11 cellular contexts compared by ENCODE assay signal in the genomic region with DNA sequence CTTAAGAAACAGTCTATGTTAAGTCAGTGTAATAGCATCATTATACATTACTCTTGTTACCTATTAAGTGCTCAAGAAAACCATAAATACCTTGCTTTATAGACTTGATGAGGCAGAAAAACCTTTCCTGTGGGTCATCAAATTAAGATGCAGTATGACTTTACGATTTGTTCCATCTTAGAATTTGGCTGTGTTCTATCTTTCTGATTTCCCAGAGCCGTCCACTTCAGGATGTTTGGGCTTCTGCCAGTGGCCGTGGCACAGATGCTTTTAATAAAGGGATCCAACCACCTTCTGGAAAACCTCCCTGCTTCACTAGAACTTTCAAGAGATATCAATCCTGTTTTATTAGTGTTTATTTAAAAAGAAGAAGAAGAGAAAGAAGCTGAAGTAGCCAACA.
DNase-seq lines count a peak whose midpoint lies in the region; ATAC-seq and TF ChIP-seq lines count a peak whose summit lies in the region.
"Had no signal": no experiment of that assay in that cellular context is flagged by ENCODE, and none has a peak within 500 bp of the region (broad histone marks: within the 10 kb centered on the region; RNA-seq: fewer than 3 reads in every experiment).

No MANE protein-coding gene starts in this region.

- no peaks in the 10 kb centered on the region for H3K4me1 Mint-ChIP-seq in natural killer cell
- no peaks in the 10 kb centered on the region for H3K4me1 Mint-ChIP-seq in activated naive CD4-positive, alpha-beta T cell treated with anti-CD3 and anti-CD28 coated beads, Interleukin-2, amount 10 ng/mL, durations not matched to agents 7 days and 5 days
- H3K4me1 Mint-ChIP-seq: stimulated activated effector memory CD8-positive, alpha-beta T cell treated with anti-CD3 and anti-CD28 coated beads, Interleukin-12 subunit alpha, Interleukin-12 subunit beta, amount 100 ng/mL, for 72 hours had no signal

- H3K4me3 ChIP-seq in SJCRH30 = no peak overlapping the region
- H3K4me3 ChIP-seq in foreskin fibroblast (ENCODE audit: low read depth in 1 of 2, low read length in 2 of 2) = no peak overlapping the region
- H3K4me3 ChIP-seq in skeletal muscle cell (ENCODE audit: low read depth, low read length) = no peak overlapping the region

- CTCF ChIA-PET in activated naive CD4-positive, alpha-beta T cell treated with anti-CD3 and anti-CD28 coated beads, Interleukin-2, amount 10 ng/mL, durations not matched to agents 7 days and 5 days (lab: Charles Lee) = interaction anchor here (1.2 kb wide), 1 partner anchor 13 kb away, joined by 3 read pairs; no protein-coding TSS in a partner anchor

- H3K27ac ChIP-seq in SJCRH30 = peak overlapping the region; percentile 67

- H3K36me3 Mint-ChIP-seq in natural killer cell = no peaks in the 10 kb centered on the region
- no peaks in the 10 kb centered on the region for H3K36me3 Mint-ChIP-seq in activated naive CD4-positive, alpha-beta T cell treated with anti-CD3 and anti-CD28 coated beads, Interleukin-2, amount 10 ng/mL, durations not matched to agents 7 days and 5 days
- H3K36me3 Mint-ChIP-seq: brain; stimulated activated effector memory CD8-positive, alpha-beta T cell treated with anti-CD3 and anti-CD28 coated beads, Interleukin-12 subunit alpha, Interleukin-12 subunit beta, amount 100 ng/mL, for 72 hours had no signal

- no peaks in the 10 kb centered on the region for H3K27me3 ChIP-seq in SJCRH30

- DNase-seq in EH (ENCODE audit: low read depth) = peak; percentile 94
- DNase-seq in SJCRH30 = peak in 1 of 2 experiments; percentile 22
- DNase-seq in foreskin fibroblast = peak; percentile 81 to 92
- DNase-seq in skeletal muscle cell (ENCODE audit: low read depth) = peak; percentile 83
- no peak for DNase-seq in natural killer cell
- DNase-seq in SKM-1 (lab: John Stamatoyannopoulos, UW; ENCODE audit: unreplicated experiment) = no peak
- no peak for DNase-seq in stimulated activated naive CD4-positive, alpha-beta T cell treated with Interleukin-2 at 50 U/mL for 16 hours (lab: John Stamatoyannopoulos, UW)
- no peak for DNase-seq in activated naive CD4-positive, alpha-beta T cell treated with anti-CD3 and anti-CD28 coated beads, Interleukin-2, amount 10 ng/mL, durations not matched to agents 7 days and 5 days
- DNase-seq: activated T-cell treated with anti-CD3 and anti-CD28 coated beads for 4 hours had no signal

- no peaks in the 10 kb centered on the region for H3K36me3 ChIP-seq in SJCRH30

- intact Hi-C loops in natural killer cell (cut with micrococcal nuclease) = no loop called here

- no peak overlapping the region for H3K27ac Mint-ChIP-seq in natural killer cell
- no peak overlapping the region for H3K27ac Mint-ChIP-seq in activated naive CD4-positive, alpha-beta T cell treated with anti-CD3 and anti-CD28 coated beads, Interleukin-2, amount 10 ng/mL, durations not matched to agents 7 days and 5 days
- H3K27ac Mint-ChIP-seq: stimulated activated effector memory CD8-positive, alpha-beta T cell treated with anti-CD3 and anti-CD28 coated beads, Interleukin-12 subunit alpha, Interleukin-12 subunit beta, amount 100 ng/mL, for 72 hours had no signal

- H3K4me3 Mint-ChIP-seq in natural killer cell = no peak overlapping the region
- no peak overlapping the region for H3K4me3 Mint-ChIP-seq in activated naive CD4-positive, alpha-beta T cell treated with anti-CD3 and anti-CD28 coated beads, Interleukin-2, amount 10 ng/mL, durations not matched to agents 7 days and 5 days
- H3K4me3 Mint-ChIP-seq: stimulated activated effector memory CD8-positive, alpha-beta T cell treated with anti-CD3 and anti-CD28 coated beads, Interleukin-12 subunit alpha, Interleukin-12 subunit beta, amount 100 ng/mL, for 72 hours had no signal

- no peak for ATAC-seq in natural killer cell

- no peaks in the 10 kb centered on the region for H3K9me3 ChIP-seq in SJCRH30 (replicated peaks)

- no peaks in the 10 kb centered on the region for H3K9me3 Mint-ChIP-seq in natural killer cell
- no peaks in the 10 kb centered on the region for H3K9me3 Mint-ChIP-seq in activated naive CD4-positive, alpha-beta T cell treated with anti-CD3 and anti-CD28 coated beads, Interleukin-2, amount 10 ng/mL, durations not matched to agents 7 days and 5 days
- H3K9me3 Mint-ChIP-seq: stimulated activated effector memory CD8-positive, alpha-beta T cell treated with anti-CD3 and anti-CD28 coated beads, Interleukin-12 subunit alpha, Interleukin-12 subunit beta, amount 100 ng/mL, for 72 hours had no signal

- peaks cover 17% of the 10 kb centered on the region for H3K4me1 ChIP-seq in SJCRH30

- peaks cover 4 to 36% of the 10 kb centered on the region in 2 donors for H3K27me3 Mint-ChIP-seq in natural killer cell (ENCODE audit: low read depth in 2 of 2)
- peaks cover 4% of the 10 kb centered on the region for H3K27me3 Mint-ChIP-seq in activated naive CD4-positive, alpha-beta T cell treated with anti-CD3 and anti-CD28 coated beads, Interleukin-2, amount 10 ng/mL, durations not matched to agents 7 days and 5 days
- H3K27me3 Mint-ChIP-seq: brain had no signal

- TF ChIP-seq CTCF in foreskin fibroblast (IDR thresholded peaks at IDR 0.05; ENCODE audit: low read depth, low read length) (no peak), natural killer cell (IDR thresholded peaks at IDR 0.05) (no peak)

Comparison
In these comparisons a context has a peak if more than half of its experiments do, and no peak if none do; other contexts are left out.
1. DNase-seq: peak in EH (single experiment), foreskin fibroblast (2 of 2) and skeletal muscle cell (single experiment); none in natural killer cell (single experiment), SKM-1 (single experiment), stimulated activated naive CD4-positive, alpha-beta T cell treated with Interleukin-2 at 50 U/mL for 16 hours (single experiment) and activated naive CD4-positive, alpha-beta T cell treated with anti-CD3 and anti-CD28 coated beads, Interleukin-2, amount 10 ng/mL, durations not matched to agents 7 days and 5 days (single experiment).